In genomic region chrX:100356497-100356896, GRCh38 we compare ENCODE assay signal across 20 cellular contexts. TPM values are rescaled to one million over a fixed set of nuclear protein-coding genes. Genes with fewer than 3 reads are reported as not detected.
DNase-seq lines count a peak whose midpoint lies in the region; ATAC-seq, FAIRE-seq and TF ChIP-seq lines count a peak whose summit lies in the region.
"Had no signal": no experiment of that assay in that cellular context is flagged by ENCODE, and none has a peak within 500 bp of the region (broad histone marks: within the 10 kb centered on the region; RNA-seq: fewer than 3 reads in every experiment).

No MANE protein-coding gene starts in this region.

- H3K36me3 Mint-ChIP-seq in activated naive CD8-positive, alpha-beta T cell treated with anti-CD3 and anti-CD28 coated beads, Interleukin-2, amount 50 U/mL, for 24 hours (ENCODE audit: low read depth): no peaks in the 10 kb centered on the region
- H3K36me3 Mint-ChIP-seq in activated naive CD8-positive, alpha-beta T cell treated with anti-CD3 and anti-CD28 coated beads for 36 hours: no peaks in the 10 kb centered on the region
- no peaks in the 10 kb centered on the region for H3K36me3 Mint-ChIP-seq in astrocyte (ENCODE audit: low read depth, unreplicated experiment)
- H3K36me3 Mint-ChIP-seq: CD14-positive monocyte; CD4-positive, alpha-beta memory T cell had no signal

- H3K4me2 ChIP-seq in astrocyte (ENCODE audit: low read length): no peak overlapping the region
- H3K4me2 ChIP-seq: BLaER1 had no signal

- no peak overlapping the region for H3K9ac ChIP-seq in astrocyte (ENCODE audit: low read length)
- H3K9ac ChIP-seq: BLaER1 had no signal

- no peak overlapping the region for H3K4me3 Mint-ChIP-seq in activated naive CD8-positive, alpha-beta T cell treated with anti-CD3 and anti-CD28 coated beads, Interleukin-2, amount 50 U/mL, for 24 hours
- no peak overlapping the region for H3K4me3 Mint-ChIP-seq in activated naive CD8-positive, alpha-beta T cell treated with anti-CD3 and anti-CD28 coated beads for 36 hours
- H3K4me3 Mint-ChIP-seq in astrocyte (ENCODE audit: unreplicated experiment): no peak overlapping the region
- H3K4me3 Mint-ChIP-seq: CD14-positive monocyte; CD4-positive, alpha-beta memory T cell; H9 had no signal

- H3K4me1 ChIP-seq in astrocyte (ENCODE audit: insufficient read depth, low read length) (no peaks in the 10 kb centered on the region), right lobe of liver (no peaks in the 10 kb centered on the region), suprapubic skin (no peaks in the 10 kb centered on the region)
- H3K4me1 ChIP-seq: BLaER1 had no signal

- H3K9me3 Mint-ChIP-seq in activated naive CD8-positive, alpha-beta T cell treated with anti-CD3 and anti-CD28 coated beads, Interleukin-2, amount 50 U/mL, for 24 hours: no peaks in the 10 kb centered on the region
- no peaks in the 10 kb centered on the region for H3K9me3 Mint-ChIP-seq in activated naive CD8-positive, alpha-beta T cell treated with anti-CD3 and anti-CD28 coated beads for 36 hours
- no peaks in the 10 kb centered on the region for H3K9me3 Mint-ChIP-seq in astrocyte (ENCODE audit: unreplicated experiment)
- H3K9me3 Mint-ChIP-seq: CD14-positive monocyte, H9 had no signal

- H3K36me3 ChIP-seq in astrocyte (ENCODE audit: insufficient read depth, low read length) (no peaks in the 10 kb centered on the region), right lobe of liver (no peaks in the 10 kb centered on the region), suprapubic skin (no peaks in the 10 kb centered on the region)
- H3K36me3 ChIP-seq: BLaER1 had no signal

- H3K4me3 ChIP-seq in astrocyte (ENCODE audit: insufficient read depth, low read depth, low read length) (no peak overlapping the region), right lobe of liver (no peak overlapping the region), suprapubic skin (no peak overlapping the region)
- H3K4me3 ChIP-seq: BLaER1 had no signal

- no peak for TF ChIP-seq EP300 in suprapubic skin (IDR thresholded peaks at IDR 0.05)

- H3K27ac ChIP-seq in astrocyte (ENCODE audit: low read depth, low read length) (no peak overlapping the region), right lobe of liver (no peak overlapping the region), suprapubic skin (no peak overlapping the region)
- H3K27ac ChIP-seq: BLaER1, HL-60 had no signal

- FAIRE-seq in astrocyte (lab: Jason Lieb, UNC): peak; percentile 93
- FAIRE-seq: G401.6, GM12891, GM19239, H1 had no signal

- H3K27me3 Mint-ChIP-seq in activated naive CD8-positive, alpha-beta T cell treated with anti-CD3 and anti-CD28 coated beads, Interleukin-2, amount 50 U/mL, for 24 hours: no peaks in the 10 kb centered on the region
- no peaks in the 10 kb centered on the region for H3K27me3 Mint-ChIP-seq in activated naive CD8-positive, alpha-beta T cell treated with anti-CD3 and anti-CD28 coated beads for 36 hours
- H3K27me3 Mint-ChIP-seq in astrocyte (ENCODE audit: low read depth, unreplicated experiment): no peaks in the 10 kb centered on the region
- H3K27me3 Mint-ChIP-seq: CD4-positive, alpha-beta memory T cell had no signal

- no peak for TF ChIP-seq POLR2A in right lobe of liver (IDR thresholded peaks at IDR 0.05)
- TF ChIP-seq POLR2A in suprapubic skin (IDR thresholded peaks at IDR 0.05): no peak

- no peak overlapping the region for H2AFZ ChIP-seq in astrocyte (ENCODE audit: low read depth, low read length)

- H3K27me3 ChIP-seq in astrocyte (ENCODE audit: insufficient read depth, low read length) (no peaks in the 10 kb centered on the region), right lobe of liver (peaks cover 0 to 3% of the 10 kb centered on the region in 2 donors), suprapubic skin (no peaks in the 10 kb centered on the region)

- H3K79me2 ChIP-seq in astrocyte (ENCODE audit: insufficient read depth, low read length): no peaks in the 10 kb centered on the region

- H3K4me1 Mint-ChIP-seq in activated naive CD8-positive, alpha-beta T cell treated with anti-CD3 and anti-CD28 coated beads, Interleukin-2, amount 50 U/mL, for 24 hours: no peaks in the 10 kb centered on the region
- no peaks in the 10 kb centered on the region for H3K4me1 Mint-ChIP-seq in activated naive CD8-positive, alpha-beta T cell treated with anti-CD3 and anti-CD28 coated beads for 36 hours
- no peaks in the 10 kb centered on the region for H3K4me1 Mint-ChIP-seq in astrocyte (ENCODE audit: low read depth, unreplicated experiment)
- H3K4me1 Mint-ChIP-seq: CD14-positive monocyte; CD4-positive, alpha-beta memory T cell had no signal

- TF ChIP-seq CTCF in astrocyte (IDR thresholded peaks at IDR 0.05; ENCODE audit: insufficient read depth, low read depth, low read length): no peak
- no peak for TF ChIP-seq CTCF in right lobe of liver (IDR thresholded peaks at IDR 0.05)
- TF ChIP-seq CTCF in suprapubic skin (IDR thresholded peaks at IDR 0.05): no peak

- peak overlapping the region; percentile 16 for H3K27ac Mint-ChIP-seq in activated naive CD8-positive, alpha-beta T cell treated with anti-CD3 and anti-CD28 coated beads, Interleukin-2, amount 50 U/mL, for 24 hours
- no peak overlapping the region for H3K27ac Mint-ChIP-seq in activated naive CD8-positive, alpha-beta T cell treated with anti-CD3 and anti-CD28 coated beads for 36 hours
- H3K27ac Mint-ChIP-seq in astrocyte (ENCODE audit: unreplicated experiment): no peak overlapping the region
- H3K27ac Mint-ChIP-seq: CD14-positive monocyte; CD4-positive, alpha-beta memory T cell; H9 had no signal

- intact Hi-C loops in right lobe of liver (cut with DNase I): no loop called here

- whole genome bisulfite sequencing in right lobe of liver (ENCODE audit: insufficient coverage, low coverage, low lambda C conversion rate, missing lambda C conversion rate): 39% methylated on average over 3 of the region's 3 CpGs
- 52% methylated on average over 3 of the region's 3 CpGs for WGBS in suprapubic skin

- ATAC-seq in activated naive CD8-positive, alpha-beta T cell treated with anti-CD3 and anti-CD28 coated beads, Interleukin-2, amount 50 U/mL, for 24 hours: no peak
- ATAC-seq in right lobe of liver (peak; percentile 45 to 74 (median 62)), HG02763 (IDR thresholded peaks at IDR 0.05; ENCODE audit: unreplicated experiment) (no peak)

- H3K9me3 ChIP-seq in astrocyte (ENCODE audit: insufficient read depth, low read depth, low read length): no peaks in the 10 kb centered on the region
- no peaks in the 10 kb centered on the region for H3K9me3 ChIP-seq in right lobe of liver
- H3K9me3 ChIP-seq in suprapubic skin: no peaks in the 10 kb centered on the region
- H3K9me3 ChIP-seq: BLaER1 had no signal

- H4K20me1 ChIP-seq in astrocyte (ENCODE audit: insufficient read depth, low read length): no peaks in the 10 kb centered on the region

- no peak for DNase-seq in activated naive CD8-positive, alpha-beta T cell treated with anti-CD3 and anti-CD28 coated beads, Interleukin-2, amount 50 U/mL, for 24 hours
- no peak for DNase-seq in activated naive CD8-positive, alpha-beta T cell treated with anti-CD3 and anti-CD28 coated beads for 36 hours
- no peak for DNase-seq in astrocyte (ENCODE audit: low read depth)
- DNase-seq in right lobe of liver: no peak
- DNase-seq in D341Med (ENCODE audit: low spot score): no peak
- no peak for DNase-seq in suprapubic skin (ENCODE audit: low spot score in 2 of 2)
- no peak for DNase-seq in NCI-H2227 (lab: John Stamatoyannopoulos, UW; ENCODE audit: unreplicated experiment)
- DNase-seq: 8988T; CD4-positive, alpha-beta memory T cell; H9; IMR-90 had no signal

RNA-seq across cellular contexts. Expression of gene PCDH19, which starts 53.6 kb away (rescaled TPM):
- total RNA-seq in activated naive CD8-positive, alpha-beta T cell treated with anti-CD3 and anti-CD28 coated beads for 36 hours: not detected
- total RNA-seq in astrocyte (11.6 and 14.9 TPM in 2 replicates), right lobe of liver (under 1 TPM; under 0.01 to 0.10 (median 0.06) TPM), suprapubic skin (1 to 10 TPM in 3 of 4 donors, under 1 TPM in 1; 0.68 to 3.1 (median 1.8) TPM)
- total RNA-seq: CD4-positive, alpha-beta memory T cell; HT1080; IMR-90 had no signal

Comparison
In these comparisons a context has a peak if more than half of its experiments do, and no peak if none do; other contexts are left out.
1. ATAC-seq: peak in right lobe of liver (4 of 4); none in activated naive CD8-positive, alpha-beta T cell treated with anti-CD3 and anti-CD28 coated beads, Interleukin-2, amount 50 U/mL, for 24 hours (single experiment) and HG02763 (single experiment).